In the genomic region with DNA sequence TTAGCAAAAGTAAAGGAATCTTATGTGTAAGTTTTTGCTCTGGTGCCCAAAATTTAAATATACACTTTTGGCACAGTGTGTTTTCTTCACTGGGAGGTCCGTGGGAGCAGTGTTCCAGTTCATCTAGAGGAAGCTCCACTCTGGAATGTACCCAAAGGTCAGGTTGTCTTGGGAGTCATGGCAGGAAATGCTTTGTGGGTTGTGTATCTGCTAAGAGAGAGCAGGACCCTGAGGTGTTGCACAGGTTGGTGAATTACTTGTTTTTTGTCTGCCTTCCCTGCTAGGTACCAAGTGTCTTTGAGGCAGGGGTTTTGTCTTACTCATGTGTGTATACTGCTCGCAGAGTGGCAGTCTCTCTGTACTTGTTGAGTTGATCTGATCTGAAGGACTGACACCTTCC, we compare ENCODE assay signal across 1 cellular context.
TF ChIP-seq lines count a peak whose summit lies in the region.

No MANE protein-coding gene starts in this region.

TF ChIP-seq in K562, 482 proteins besides CTCF, POLR2A, EP300 and RAD21:
- TF ChIP-seq, protein P1, sequence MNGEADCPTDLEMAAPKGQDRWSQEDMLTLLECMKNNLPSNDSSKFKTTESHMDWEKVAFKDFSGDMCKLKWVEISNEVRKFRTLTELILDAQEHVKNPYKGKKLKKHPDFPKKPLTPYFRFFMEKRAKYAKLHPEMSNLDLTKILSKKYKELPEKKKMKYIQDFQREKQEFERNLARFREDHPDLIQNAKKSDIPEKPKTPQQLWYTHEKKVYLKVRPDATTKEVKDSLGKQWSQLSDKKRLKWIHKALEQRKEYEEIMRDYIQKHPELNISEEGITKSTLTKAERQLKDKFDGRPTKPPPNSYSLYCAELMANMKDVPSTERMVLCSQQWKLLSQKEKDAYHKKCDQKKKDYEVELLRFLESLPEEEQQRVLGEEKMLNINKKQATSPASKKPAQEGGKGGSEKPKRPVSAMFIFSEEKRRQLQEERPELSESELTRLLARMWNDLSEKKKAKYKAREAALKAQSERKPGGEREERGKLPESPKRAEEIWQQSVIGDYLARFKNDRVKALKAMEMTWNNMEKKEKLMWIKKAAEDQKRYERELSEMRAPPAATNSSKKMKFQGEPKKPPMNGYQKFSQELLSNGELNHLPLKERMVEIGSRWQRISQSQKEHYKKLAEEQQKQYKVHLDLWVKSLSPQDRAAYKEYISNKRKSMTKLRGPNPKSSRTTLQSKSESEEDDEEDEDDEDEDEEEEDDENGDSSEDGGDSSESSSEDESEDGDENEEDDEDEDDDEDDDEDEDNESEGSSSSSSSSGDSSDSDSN (IDR thresholded peaks at IDR 0.05; ENCODE audit: borderline replicate concordance in 1 of 2, low read depth in 2 of 2, low read length in 2 of 2): no peak
- TF ChIP-seq CTCFL (IDR thresholded peaks at IDR 0.05; ENCODE audit: borderline replicate concordance, insufficient read depth, low read depth, low read length, poor library complexity, severe bottlenecking): no peak
- no peak for TF ChIP-seq CREB3L1 (IDR thresholded peaks at IDR 0.05; ENCODE audit: borderline replicate concordance, low read depth)
- TF ChIP-seq ZNF740 (CRISPR knock-in tag; IDR thresholded peaks at IDR 0.05): no peak
- TF ChIP-seq ZNF740 (tag; IDR thresholded peaks at IDR 0.05): no peak
- TF ChIP-seq MBD2 (IDR thresholded peaks at IDR 0.05; ENCODE audit: borderline replicate concordance, low read depth): no peak
- no peak for TF ChIP-seq HEY1 (CRISPR knock-in tag; IDR thresholded peaks at IDR 0.05; ENCODE audit: borderline replicate concordance)
- TF ChIP-seq MCM5 (IDR thresholded peaks at IDR 0.05; ENCODE audit: low read depth): no peak
- TF ChIP-seq NR2C1 (IDR thresholded peaks at IDR 0.05): no peak
- TF ChIP-seq NR2C1 (tag; IDR thresholded peaks at IDR 0.05): no peak
- TF ChIP-seq NBN (IDR thresholded peaks at IDR 0.05; ENCODE audit: low read depth): no peak
- no peak for TF ChIP-seq CSDE1 (IDR thresholded peaks at IDR 0.05)
- no peak for TF ChIP-seq NFIC (IDR thresholded peaks at IDR 0.05)
- no peak for TF ChIP-seq ELF4 (CRISPR knock-in tag; IDR thresholded peaks at IDR 0.05)
- no peak for TF ChIP-seq RERE (CRISPR knock-in tag; IDR thresholded peaks at IDR 0.05; ENCODE audit: borderline replicate concordance)
- no peak for TF ChIP-seq HNRNPL (IDR thresholded peaks at IDR 0.05; ENCODE audit: low read depth, low read length)
- TF ChIP-seq ZC3H4 (CRISPR knock-in tag; IDR thresholded peaks at IDR 0.05; ENCODE audit: borderline replicate concordance): no peak
- TF ChIP-seq THRAP3 (IDR thresholded peaks at IDR 0.05; ENCODE audit: borderline replicate concordance): no peak
- no peak for TF ChIP-seq ETV6 (IDR thresholded peaks at IDR 0.05; ENCODE audit: borderline replicate concordance in 1 of 2, low read depth in 2 of 2, low read length in 1 of 2)
- TF ChIP-seq ETV6 (CRISPR knock-in tag; IDR thresholded peaks at IDR 0.05; ENCODE audit: borderline replicate concordance): no peak
- TF ChIP-seq ZNF24 (IDR thresholded peaks at IDR 0.05): no peak
- TF ChIP-seq, protein P2, sequence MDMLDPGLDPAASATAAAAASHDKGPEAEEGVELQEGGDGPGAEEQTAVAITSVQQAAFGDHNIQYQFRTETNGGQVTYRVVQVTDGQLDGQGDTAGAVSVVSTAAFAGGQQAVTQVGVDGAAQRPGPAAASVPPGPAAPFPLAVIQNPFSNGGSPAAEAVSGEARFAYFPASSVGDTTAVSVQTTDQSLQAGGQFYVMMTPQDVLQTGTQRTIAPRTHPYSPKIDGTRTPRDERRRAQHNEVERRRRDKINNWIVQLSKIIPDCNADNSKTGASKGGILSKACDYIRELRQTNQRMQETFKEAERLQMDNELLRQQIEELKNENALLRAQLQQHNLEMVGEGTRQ (CRISPR knock-in tag; IDR thresholded peaks at IDR 0.05): no peak
